Comparison of ENCODE assay signal across 28 cellular contexts in the genomic region with DNA sequence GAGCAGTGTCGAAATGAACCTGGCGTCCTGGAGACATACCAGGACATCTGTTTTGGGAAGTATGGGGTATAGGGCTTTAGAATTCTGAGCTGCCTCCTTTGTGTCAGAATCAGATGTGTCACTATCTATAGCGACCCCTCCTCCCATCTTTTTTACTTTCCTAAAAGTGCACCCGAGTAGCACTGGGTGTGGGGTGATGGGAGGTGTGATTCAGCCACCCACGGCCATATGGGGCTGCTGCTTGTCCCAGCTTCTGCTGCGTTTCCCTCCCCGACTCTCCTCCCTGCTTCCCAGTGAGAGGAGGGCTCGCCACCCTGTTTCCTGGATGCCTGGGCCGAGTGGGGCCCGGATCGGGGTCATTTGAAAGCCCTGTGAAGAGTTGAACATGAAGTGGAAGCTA.
"Had no signal": no experiment of that assay in that cellular context is flagged by ENCODE, and none has a peak within 500 bp of the region (broad histone marks: within the 10 kb centered on the region; RNA-seq: fewer than 3 reads in every experiment).

No MANE protein-coding gene starts in this region.

- H3K4me3 Mint-ChIP-seq: activated CD4-positive, alpha-beta T cell treated with anti-CD3 and anti-CD28 coated beads, Interleukin-2, amount 10 ng/mL, durations not matched to agents 24 days and 14 days; activated CD8-positive, alpha-beta T cell treated with anti-CD3 and anti-CD28 coated beads for 36 hours; activated naive CD4-positive, alpha-beta T cell treated with anti-CD3 and anti-CD28 coated beads, Interleukin-2, amount 50 U/mL, for 24 hours; activated naive CD8-positive, alpha-beta T cell treated with anti-CD3 and anti-CD28 coated beads, Interleukin-2, amount 10 ng/mL, durations not matched to agents 7 days and 5 days; activated T-cell treated with anti-CD3 and anti-CD28 coated beads, Interleukin-2, amount 50 U/mL, for 72 hours; activated T-helper 17 cell treated with anti-CD3 and anti-CD28 coated beads, Interleukin-2, amount 50 U/mL, for 72 hours had no signal

- H3K27me3 Mint-ChIP-seq: activated CD4-positive, alpha-beta T cell treated with anti-CD3 and anti-CD28 coated beads, Interleukin-2, amount 10 ng/mL, durations not matched to agents 24 days and 14 days; activated CD8-positive, alpha-beta T cell treated with anti-CD3 and anti-CD28 coated beads for 36 hours; activated naive CD4-positive, alpha-beta T cell treated with anti-CD3 and anti-CD28 coated beads, Interleukin-2, amount 50 U/mL, for 24 hours; activated naive CD8-positive, alpha-beta T cell treated with anti-CD3 and anti-CD28 coated beads, Interleukin-2, amount 10 ng/mL, durations not matched to agents 7 days and 5 days; activated T-helper 17 cell treated with anti-CD3 and anti-CD28 coated beads, Interleukin-2, amount 50 U/mL, for 72 hours had no signal

- H3K27ac Mint-ChIP-seq: activated CD4-positive, alpha-beta T cell treated with anti-CD3 and anti-CD28 coated beads, Interleukin-2, amount 10 ng/mL, durations not matched to agents 24 days and 14 days; activated CD8-positive, alpha-beta T cell treated with anti-CD3 and anti-CD28 coated beads for 36 hours; activated naive CD4-positive, alpha-beta T cell treated with anti-CD3 and anti-CD28 coated beads, Interleukin-2, amount 50 U/mL, for 24 hours; activated naive CD8-positive, alpha-beta T cell treated with anti-CD3 and anti-CD28 coated beads, Interleukin-2, amount 10 ng/mL, durations not matched to agents 7 days and 5 days; activated T-cell treated with anti-CD3 and anti-CD28 coated beads, Interleukin-2, amount 50 U/mL, for 72 hours; activated T-helper 17 cell treated with anti-CD3 and anti-CD28 coated beads, Interleukin-2, amount 50 U/mL, for 72 hours had no signal

- H3K9me3 ChIP-seq: body of pancreas, breast epithelium, SJCRH30 had no signal

- H3K27me3 ChIP-seq: body of pancreas, breast epithelium, SJCRH30 had no signal

- H3K4me3 ChIP-seq: body of pancreas, breast epithelium, SJCRH30, SK-N-MC had no signal

- DNase-seq: activated CD4-positive, alpha-beta T cell treated with anti-CD3 and anti-CD28 coated beads, Interleukin-2, amount 10 ng/mL, durations not matched to agents 24 days and 14 days; activated CD4-positive, alpha-beta T cell treated with anti-CD3 and anti-CD28 coated beads, Interleukin-2, amount 50 U/mL, for 4 hours; activated CD8-positive, alpha-beta T cell treated with anti-CD3 and anti-CD28 coated beads for 36 hours; activated effector memory CD4-positive, alpha-beta T cell treated with anti-CD3 and anti-CD28 coated beads, Interleukin-2, amount 50 U/mL, for 16 hours; activated naive CD4-positive, alpha-beta T cell treated with Interleukin-2 at 50 U/mL for 16 hours; activated naive CD8-positive, alpha-beta T cell treated with anti-CD3 and anti-CD28 coated beads, Interleukin-2, amount 10 ng/mL, durations not matched to agents 7 days and 5 days; activated T-cell treated with anti-CD3 and anti-CD28 coated beads, Interleukin-2, amount 50 U/mL, for 1 hour; activated T-cell treated with anti-CD3 and anti-CD28 coated beads, Interleukin-2, amount 50 U/mL, for 72 hours; body of pancreas; Karpas-422; KBM-7; NCI-H1048; NCI-H1105 treated with DMSO at 0.1 percent for 48 hours; NCI-H1436; NCI-H1694; NCI-H1930; NCI-H2081 treated with DMSO at 0.1 percent for 48 hours; NCI-H226; NCI-H446 treated with DMSO at 0.1 percent for 48 hours; NCI-H524; NCI-H69; SHP77; T1000 had no signal

- H3K9me3 Mint-ChIP-seq: activated CD8-positive, alpha-beta T cell treated with anti-CD3 and anti-CD28 coated beads for 36 hours; activated naive CD4-positive, alpha-beta T cell treated with anti-CD3 and anti-CD28 coated beads, Interleukin-2, amount 50 U/mL, for 24 hours had no signal

- H3K4me1 Mint-ChIP-seq: activated CD4-positive, alpha-beta T cell treated with anti-CD3 and anti-CD28 coated beads, Interleukin-2, amount 10 ng/mL, durations not matched to agents 24 days and 14 days; activated naive CD4-positive, alpha-beta T cell treated with anti-CD3 and anti-CD28 coated beads, Interleukin-2, amount 50 U/mL, for 24 hours; activated naive CD8-positive, alpha-beta T cell treated with anti-CD3 and anti-CD28 coated beads, Interleukin-2, amount 10 ng/mL, durations not matched to agents 7 days and 5 days; activated T-helper 17 cell treated with anti-CD3 and anti-CD28 coated beads, Interleukin-2, amount 50 U/mL, for 72 hours had no signal

- H3K36me3 ChIP-seq: breast epithelium, SJCRH30 had no signal

- H3K27ac ChIP-seq: body of pancreas, breast epithelium, SJCRH30, SK-N-MC had no signal

- H3K36me3 Mint-ChIP-seq: activated naive CD4-positive, alpha-beta T cell treated with anti-CD3 and anti-CD28 coated beads, Interleukin-2, amount 50 U/mL, for 24 hours; activated naive CD8-positive, alpha-beta T cell treated with anti-CD3 and anti-CD28 coated beads, Interleukin-2, amount 10 ng/mL, durations not matched to agents 7 days and 5 days had no signal
